Comparison of ENCODE assay signal across 24 cellular contexts in genomic region chr18:38619129-38619528, GRCh38.
"Had no signal": no experiment of that assay in that cellular context is flagged by ENCODE, and none has a peak within 500 bp of the region (broad histone marks: within the 10 kb centered on the region; RNA-seq: fewer than 3 reads in every experiment).

No MANE protein-coding gene starts in this region.

- H3K4me1 ChIP-seq: lower lobe of right lung, right lobe of liver, testis, uterus had no signal

- H3K27me3 ChIP-seq: right lobe of liver, testis, uterus had no signal

- H3K27ac ChIP-seq: lower lobe of right lung, right lobe of liver, skin epidermis, testis, uterus had no signal

- DNase-seq: activated B cell treated with CpG ODN at 0.5 μM for 24 hours; activated CD4-positive, alpha-beta memory T cell treated with anti-CD3 and anti-CD28 coated beads for 36 hours; activated CD4-positive, alpha-beta T cell treated with anti-CD3 and anti-CD28 coated beads for 4 hours; activated effector memory CD4-positive, alpha-beta T cell treated with Interleukin-2 at 50 U/mL for 16 hours; activated naive CD4-positive, alpha-beta T cell treated with anti-CD3 and anti-CD28 coated beads, Interleukin-2, amount 10 ng/mL, durations not matched to agents 7 days and 5 days; activated T-cell treated with anti-CD3 and anti-CD28 coated beads, Interleukin-2, amount 50 U/mL, for 72 hours; cerebellar nuclear complex; cortex of kidney; foreskin melanocyte; immature natural killer cell; lower lobe of right lung; mesendoderm; mucosa of descending colon; nucleus accumbens; posterior cingulate gyrus; right lobe of liver; stimulated activated CD4-positive, alpha-beta T cell treated with anti-CD3 and anti-CD28 coated beads, Interleukin-1b, Interleukin-23, amount 100 ng/mL, for 48 hours; T-helper 9 cell; testis; trophoblast cell; uterus had no signal

- H3K4me3 ChIP-seq: lower lobe of right lung, mucosa of descending colon, right lobe of liver, skin epidermis, testis, uterus had no signal

- ATAC-seq: activated T-cell treated with anti-CD3 and anti-CD28 coated beads, Interleukin-2, amount 50 U/mL, for 72 hours; left lobe of liver; lower lobe of right lung; mucosa of descending colon; right lobe of liver; stimulated activated memory B cell treated with anti-CD40 and anti-IgM and Interleukin-4, amounts not matched to agents 10 μg/mL and 1 μg/mL and 100 μg/mL, for 72 hours had no signal

- H3K9me3 ChIP-seq: lower lobe of right lung, right lobe of liver, testis, uterus had no signal

- H3K36me3 ChIP-seq: lower lobe of right lung, right lobe of liver, uterus had no signal
